19 cellular contexts compared by ENCODE assay signal in genomic region chr21:26027696-26028095, GRCh38.
"Had no signal": no experiment of that assay in that cellular context is flagged by ENCODE, and none has a peak within 500 bp of the region (broad histone marks: within the 10 kb centered on the region; RNA-seq: fewer than 3 reads in every experiment).

No MANE protein-coding gene starts in this region.

- H3K27me3 ChIP-seq: esophagus squamous epithelium, gastrocnemius medialis, heart left ventricle, tibial nerve, vagina had no signal

- H3K4me3 ChIP-seq: esophagus squamous epithelium, gastrocnemius medialis, heart left ventricle, lung, prostate gland, skin epidermis, tibial nerve, vagina had no signal

- H3K36me3 ChIP-seq: gastrocnemius medialis, prostate gland, vagina had no signal

- H3K9me3 ChIP-seq: esophagus squamous epithelium, gastrocnemius medialis, heart left ventricle, prostate gland, tibial nerve, vagina had no signal

- ATAC-seq: gastrocnemius medialis, heart left ventricle, right cardiac atrium had no signal

- DNase-seq: activated CD4-positive, alpha-beta T cell treated with anti-CD3 and anti-CD28 coated beads for 1 hour; activated CD4-positive, alpha-beta T cell treated with anti-CD3 and anti-CD28 coated beads, Interleukin-2, amount 50 U/mL, for 4 hours; activated naive CD4-positive, alpha-beta T cell treated with Interleukin-2 at 50 U/mL for 16 hours; activated T-cell treated with anti-CD3 and anti-CD28 coated beads for 4 hours; aorta; esophagus squamous epithelium; gastrocnemius medialis; heart left ventricle; left colon; midbrain; right cardiac atrium; stimulated activated CD4-positive, alpha-beta T cell treated with anti-CD3 and anti-CD28 coated beads, Interleukin-4, amount 100 ng/mL, for 4 hours; stimulated activated CD8-positive, alpha-beta memory T cell treated with anti-CD3 and anti-CD28 coated beads, Interleukin-4, amount 100 ng/mL, for 48 hours; stimulated activated naive CD4-positive, alpha-beta T cell treated with Interleukin-2 at 50 U/mL for 16 hours had no signal

- H3K27ac ChIP-seq: esophagus squamous epithelium, gastrocnemius medialis, prostate gland, skin epidermis, vagina had no signal

- H3K4me1 ChIP-seq: esophagus squamous epithelium, gastrocnemius medialis, prostate gland had no signal
